8 cellular contexts compared by ENCODE assay signal in genomic region chr6:149316740-149317655, GRCh38. TPM values are rescaled to one million over a fixed set of nuclear protein-coding genes. Genes with fewer than 3 reads are reported as not detected.
DNase-seq lines count a peak whose midpoint lies in the region; ATAC-seq and TF ChIP-seq lines count a peak whose summit lies in the region.

No MANE protein-coding gene starts in this region.

- H3K4me3 ChIP-seq in SU-DHL-6 (ENCODE audit: insufficient read depth, low read length, poor library complexity, severe bottlenecking) (peak overlapping the region; percentile 95), adipocyte (ENCODE audit: low read length) (peak overlapping the region; percentile 94), heart right ventricle (peak overlapping the region; percentile 89 to 99 (median 93)), upper lobe of left lung (peak overlapping the region; percentile 69 to 94 (median 91))

- H3K9me3 ChIP-seq in SU-DHL-6 (ENCODE audit: insufficient read depth, low read length) (no peaks in the 10 kb centered on the region), adipocyte (ENCODE audit: control insufficient read depth, low read length) (no peaks in the 10 kb centered on the region), heart right ventricle (no peaks in the 10 kb centered on the region), upper lobe of left lung (no peaks in the 10 kb centered on the region)

- peaks cover 31% of the 10 kb centered on the region for H4K20me1 ChIP-seq in SU-DHL-6 (ENCODE audit: low read depth, low read length)

- TF ChIP-seq POLR2A in upper lobe of left lung (IDR thresholded peaks at IDR 0.05) = peak in 3 of 4 donors; percentile 40 to 93 (median 75)

- peaks cover 35% of the 10 kb centered on the region for H3K79me2 ChIP-seq in SU-DHL-6 (ENCODE audit: insufficient read depth, low read length)

- no peaks in the 10 kb centered on the region for H3K9me2 ChIP-seq in SU-DHL-6 (replicated peaks; ENCODE audit: insufficient read depth, low read length)

- H3K27me3 ChIP-seq in SU-DHL-6 (ENCODE audit: low read length) (no peaks in the 10 kb centered on the region), adipocyte (replicated peaks; ENCODE audit: control insufficient read depth, insufficient read depth, low read length) (no peaks in the 10 kb centered on the region), heart right ventricle (peaks cover 0 to 11% (median 0%) of the 10 kb centered on the region in 7 donors), upper lobe of left lung (no peaks in the 10 kb centered on the region)

- H3K4me1 ChIP-seq in adipocyte (ENCODE audit: control insufficient read depth, insufficient read depth, low read length) = peaks cover 28% of the 10 kb centered on the region
- H3K4me1 ChIP-seq in heart right ventricle = peaks cover 0 to 44% (median 26%) of the 10 kb centered on the region in 9 donors
- peaks cover 15 to 33% (median 26%) of the 10 kb centered on the region in 4 donors for H3K4me1 ChIP-seq in upper lobe of left lung

- DNase-seq in NCI-H1105 (lab: John Stamatoyannopoulos, UW) (peak; percentile 87), adipocyte (ENCODE audit: low read depth) (peak; percentile 96), heart right ventricle (peak; percentile 90), posterior vena cava (ENCODE audit: low spot score) (peak; percentile 97), upper lobe of left lung (peak; percentile 90 to 98)

- intact Hi-C loops in heart right ventricle (cut with DNase I) (loop anchor here in 4 of 10 donors (5.0 to 10.0 kb wide), 4 partner anchors 88 to 235 kb away; partner anchors contain the start of gene SUMO4 (in 2 of the 4)), posterior vena cava (cut with DNase I) (no loop called here)

- H3F3A ChIP-seq in SU-DHL-6 (ENCODE audit: insufficient read depth) = peaks cover 17% of the 10 kb centered on the region

- no peak for TF ChIP-seq EP300 in upper lobe of left lung (IDR thresholded peaks at IDR 0.05)

- H3K9ac ChIP-seq in SU-DHL-6 (ENCODE audit: low read length) (peak overlapping the region; percentile 96), adipocyte (ENCODE audit: low read length) (peak overlapping the region; percentile 94)

- peak overlapping the region; percentile 74 for H3K27ac ChIP-seq in SU-DHL-6 (ENCODE audit: low read depth, low read length)
- peak overlapping the region; percentile 93 to 99 (median 97) for H3K27ac ChIP-seq in heart right ventricle
- peak overlapping the region; percentile 96 to 100 (median 99) for H3K27ac ChIP-seq in upper lobe of left lung

- peak overlapping the region; percentile 81 for H2AFZ ChIP-seq in SU-DHL-6 (ENCODE audit: low read depth, low read length, severe bottlenecking)

- WGBS in heart right ventricle, 2 donors = 1% methylated on average over 82 to 95 of the region's 96 CpGs
- 1 to 2% methylated on average over 16 to 61 of the region's 96 CpGs for WGBS in upper lobe of left lung, 2 donors

- peak overlapping the region; percentile 92 for H3K4me2 ChIP-seq in SU-DHL-6 (ENCODE audit: low read depth, low read length, poor library complexity, severe bottlenecking)

- ATAC-seq in HG02623 (IDR thresholded peaks at IDR 0.05; ENCODE audit: unreplicated experiment) (peak; percentile 76), heart right ventricle (peak; percentile 95 to 97 (median 96)), upper lobe of left lung (ENCODE audit: low FRiP score in 2 of 2) (peak; percentile 96 to 97)

- H3K36me3 ChIP-seq in SU-DHL-6 (ENCODE audit: low read length) (no peaks in the 10 kb centered on the region), adipocyte (ENCODE audit: control insufficient read depth, insufficient read depth, low read length, severe bottlenecking) (no peaks in the 10 kb centered on the region), heart right ventricle (no peaks in the 10 kb centered on the region), upper lobe of left lung (no peaks in the 10 kb centered on the region)

- peak; percentile 20 for TF ChIP-seq CTCF in GM12873 (IDR thresholded peaks at IDR 0.05; ENCODE audit: insufficient read depth, low read depth, low read length, missing control alignments)
- no peak for TF ChIP-seq CTCF in SU-DHL-6 (IDR thresholded peaks at IDR 0.05; ENCODE audit: insufficient read depth, low read length, poor library complexity, severe bottlenecking)
- no peak for TF ChIP-seq CTCF in heart right ventricle (IDR thresholded peaks at IDR 0.05)
- peak in 4 of 6 experiments; percentile 32 to 54 (median 44) for TF ChIP-seq CTCF in upper lobe of left lung (IDR thresholded peaks at IDR 0.05)

RNA-seq across cellular contexts. Expression of gene TAB2, which starts 0.5 kb away (rescaled TPM):
- 10 to 100 TPM; 49.1 to 72.5 (median 55.6) TPM for total RNA-seq in heart right ventricle
- 10 to 100 TPM; 13.6 to 22.5 TPM for polyA plus RNA-seq in heart right ventricle
- total RNA-seq in posterior vena cava = 10 to 100 TPM; 52.3 to 73.2 TPM
- 10 to 100 TPM; 46.5 to 99.5 (median 52.7) TPM for total RNA-seq in upper lobe of left lung

Comparison
In these comparisons a context has a peak if more than half of its experiments do, and no peak if none do; other contexts are left out.
1. Peak in every context shown above with its lines: DNase-seq, ATAC-seq, H3K4me3 ChIP-seq and H3K27ac ChIP-seq.
2. CTCF ChIP-seq: peak in GM12873 (single experiment) and upper lobe of left lung (4 of 6); none in SU-DHL-6 (single experiment) and heart right ventricle (0 of 9).